In the genomic region with DNA sequence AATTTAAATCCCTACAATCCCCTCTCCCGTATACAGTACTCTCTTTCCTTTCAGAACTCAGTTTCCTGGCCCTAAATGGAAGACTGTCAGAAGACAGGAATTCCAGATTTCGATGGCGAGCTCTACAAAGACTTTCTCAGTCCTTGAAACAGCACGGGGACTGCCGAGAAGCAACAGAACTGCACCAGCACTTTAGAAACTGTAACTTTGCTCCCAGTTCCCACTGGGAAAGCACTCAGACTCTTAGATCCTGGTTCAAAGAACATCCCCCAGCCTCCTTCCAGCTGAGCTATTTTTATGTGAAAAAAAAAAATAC, we compare ENCODE assay signal across 10 cellular contexts. TPM values are rescaled to one million over a fixed set of nuclear protein-coding genes. Genes with fewer than 3 reads are reported as not detected.
DNase-seq lines count a peak whose midpoint lies in the region; TF ChIP-seq lines count a peak whose summit lies in the region.
"Had no signal": no experiment of that assay in that cellular context is flagged by ENCODE, and none has a peak within 500 bp of the region (broad histone marks: within the 10 kb centered on the region; RNA-seq: fewer than 3 reads in every experiment).

No MANE protein-coding gene starts in this region.

- H3K36me3 ChIP-seq in mesenchymal stem cell (ENCODE audit: control insufficient read depth in 1 of 2, insufficient read depth in 2 of 2, low read depth in 1 of 2, low read length in 2 of 2), result peaks cover 6 to 25% of the 10 kb centered on the region in 2 experiments
- no peaks in the 10 kb centered on the region for H3K36me3 ChIP-seq in tibial nerve
- H3K36me3 ChIP-seq in HAP-1 (replicated peaks), result no peaks in the 10 kb centered on the region

- H3K14ac ChIP-seq in mesenchymal stem cell (ENCODE audit: low read length in 2 of 2), result peak overlapping the region in 1 of 2 experiments; percentile 70

- H3K4me3 Mint-ChIP-seq in activated T-cell treated with anti-CD3 and anti-CD28 coated beads, Interleukin-2, amount 50 U/mL, for 24 hours, result peak overlapping the region; percentile 88

- peaks cover 60% of the 10 kb centered on the region for H3K4me1 Mint-ChIP-seq in activated T-cell treated with anti-CD3 and anti-CD28 coated beads, Interleukin-2, amount 50 U/mL, for 24 hours (ENCODE audit: low read depth)

- no peaks in the 10 kb centered on the region for H3K27me3 Mint-ChIP-seq in activated T-cell treated with anti-CD3 and anti-CD28 coated beads, Interleukin-2, amount 50 U/mL, for 24 hours

- H3K79me1 ChIP-seq in mesenchymal stem cell (replicated peaks; ENCODE audit: low read length, poor library complexity, severe bottlenecking), result no peaks in the 10 kb centered on the region

- peak overlapping the region; percentile 71 for H2BK5ac ChIP-seq in mesenchymal stem cell (ENCODE audit: low read depth, low read length, poor library complexity, severe bottlenecking)

- H3K4me3 ChIP-seq in mesenchymal stem cell (ENCODE audit: insufficient read depth in 1 of 2, low read depth in 1 of 2, low read length in 2 of 2), result peak overlapping the region in 1 of 2 experiments; percentile 97
- peak overlapping the region; percentile 75 to 94 (median 89) for H3K4me3 ChIP-seq in tibial nerve
- H3K4me3 ChIP-seq in HAP-1, result no peak overlapping the region

- 52% methylated on average over 5 of the region's 5 CpGs for WGBS in mesenchymal stem cell
- WGBS in tibial nerve, 2 donors, result 4 to 7% methylated on average over 5 of the region's 5 CpGs

- peak overlapping the region; percentile 94 for H3K27ac Mint-ChIP-seq in activated T-cell treated with anti-CD3 and anti-CD28 coated beads, Interleukin-2, amount 50 U/mL, for 24 hours

- in situ Hi-C loops in HAP-1 (cut with MboI; ENCODE audit: low sequenced_read_pairs), result no loop called here

- H2BK120ac ChIP-seq in mesenchymal stem cell (ENCODE audit: low read depth, low read length), result no peak overlapping the region

- H3K18ac ChIP-seq in mesenchymal stem cell (ENCODE audit: low read depth in 1 of 2, low read length in 2 of 2), result peak overlapping the region in 1 of 2 experiments; percentile 4

- peak overlapping the region; percentile 57 for H2AK5ac ChIP-seq in mesenchymal stem cell (ENCODE audit: low read length, severe bottlenecking)

- H2BK15ac ChIP-seq in mesenchymal stem cell (ENCODE audit: low read depth, poor library complexity, severe bottlenecking), result no peak overlapping the region

- H3K27ac ChIP-seq in caudate nucleus (ENCODE audit: low read depth, low read length), result peak overlapping the region; percentile 58
- H3K27ac ChIP-seq in mesenchymal stem cell (ENCODE audit: low read length, poor library complexity, severe bottlenecking), result peak overlapping the region; percentile 84
- peak overlapping the region; percentile 83 to 98 (median 96) for H3K27ac ChIP-seq in tibial nerve

- no peak overlapping the region for H4K8ac ChIP-seq in mesenchymal stem cell (ENCODE audit: low read length)

- no peak for TF ChIP-seq CTCF in tibial nerve (IDR thresholded peaks at IDR 0.05)

- H3K27me3 ChIP-seq in mesenchymal stem cell (ENCODE audit: control insufficient read depth in 1 of 2, insufficient read depth in 1 of 2, low read length in 2 of 2), result no peaks in the 10 kb centered on the region
- no peaks in the 10 kb centered on the region for H3K27me3 ChIP-seq in tibial nerve
- no peaks in the 10 kb centered on the region for H3K27me3 ChIP-seq in HAP-1 (ENCODE audit: low read depth)

- H3K4me1 ChIP-seq in mesenchymal stem cell (ENCODE audit: control insufficient read depth, insufficient read depth, low read depth, low read length) (peaks cover 23% of the 10 kb centered on the region), tibial nerve (peaks cover 0 to 69% (median 53%) of the 10 kb centered on the region in 4 donors), HAP-1 (peaks cover 10% of the 10 kb centered on the region)

- peak overlapping the region in 1 of 2 experiments; percentile 1 for H3K4ac ChIP-seq in mesenchymal stem cell (ENCODE audit: low read depth in 1 of 2, low read length in 2 of 2)

- peak overlapping the region; percentile 88 for H3K4me2 ChIP-seq in mesenchymal stem cell (ENCODE audit: low read length, poor library complexity, severe bottlenecking)

- H3K9ac ChIP-seq in mesenchymal stem cell (ENCODE audit: low read length), result peak overlapping the region; percentile 91

- H3K9me3 Mint-ChIP-seq in activated T-cell treated with anti-CD3 and anti-CD28 coated beads, Interleukin-2, amount 50 U/mL, for 24 hours, result no peaks in the 10 kb centered on the region
- H3K9me3 Mint-ChIP-seq: naive B cell had no signal

- no peak overlapping the region for H4K91ac ChIP-seq in mesenchymal stem cell (ENCODE audit: low read length)

- no peak overlapping the region for H2AFZ ChIP-seq in mesenchymal stem cell (ENCODE audit: low read depth, low read length)

- H2BK12ac ChIP-seq in mesenchymal stem cell (ENCODE audit: low read length in 2 of 2), result no peak overlapping the region

- no peak overlapping the region for H3K23ac ChIP-seq in mesenchymal stem cell (ENCODE audit: low read length in 2 of 2)

- TF ChIP-seq POLR2A in tibial nerve (IDR thresholded peaks at IDR 0.05), result no peak

- TF ChIP-seq EP300 in tibial nerve (IDR thresholded peaks at IDR 0.05), result no peak

- H3K9me3 ChIP-seq in mesenchymal stem cell (ENCODE audit: control insufficient read depth, low read length), result no peaks in the 10 kb centered on the region
- H3K9me3 ChIP-seq in tibial nerve, result no peaks in the 10 kb centered on the region
- H3K9me3 ChIP-seq in HAP-1, result no peaks in the 10 kb centered on the region

- DNase-seq in activated T-cell treated with anti-CD3 and anti-CD28 coated beads, Interleukin-2, amount 50 U/mL, for 24 hours, result no peak
- DNase-seq in activated T-cell treated with anti-CD3 and anti-CD28 coated beads, Interleukin-2, amount 50 U/mL, for 48 hours, result no peak
- DNase-seq in caudate nucleus (lab: John Stamatoyannopoulos, UW), result no peak
- DNase-seq in mesenchymal stem cell, result no peak
- no peak for DNase-seq in tibial nerve (ENCODE audit: low spot score in 2 of 2)
- DNase-seq in iPS-NIHi7 (ENCODE audit: extremely low spot score), result no peak
- no peak for DNase-seq in HAP-1 (ENCODE audit: low spot score in 2 of 2)
- no peak for DNase-seq in KG1 (lab: John Stamatoyannopoulos, UW)
- DNase-seq: naive B cell had no signal

- peaks cover 16% of the 10 kb centered on the region for H3K36me3 Mint-ChIP-seq in activated T-cell treated with anti-CD3 and anti-CD28 coated beads, Interleukin-2, amount 50 U/mL, for 24 hours (ENCODE audit: low read depth)
- H3K36me3 Mint-ChIP-seq: naive B cell had no signal

RNA-seq across cellular contexts. Expression of a gene that starts 1.8 kb away (rescaled TPM):
- 90.4 TPM for polyA plus RNA-seq in mesenchymal stem cell (2013, experiment 1 of 2)
- polyA plus RNA-seq in mesenchymal stem cell (2013, experiment 2 of 2), result 88.1 TPM
- total RNA-seq in tibial nerve, result 100 to 1,000 TPM; 217 to 428 (median 330) TPM

RNA-seq across cellular contexts. Expression of a gene that starts 28.0 kb away (rescaled TPM):
- not detected for polyA plus RNA-seq in mesenchymal stem cell (2013, experiment 1 of 2)
- not detected for polyA plus RNA-seq in mesenchymal stem cell (2013, experiment 2 of 2)
- total RNA-seq in tibial nerve, result under 1 TPM; under 0.01 TPM
- total RNA-seq: LHCN-M2 had no signal

RNA-seq across cellular contexts. Expression of a gene that starts 29.4 kb away (rescaled TPM):
- polyA plus RNA-seq in mesenchymal stem cell (2013, experiment 1 of 2), result not detected
- polyA plus RNA-seq in mesenchymal stem cell (2013, experiment 2 of 2), result not detected
- under 1 TPM in 3 of 4 donors, not detected in 1; under 0.01 TPM for total RNA-seq in tibial nerve
- total RNA-seq: LHCN-M2 had no signal

RNA-seq across cellular contexts. Expression of a gene that starts 38.4 kb away (rescaled TPM):
- 0.99 TPM for polyA plus RNA-seq in mesenchymal stem cell (2013, experiment 1 of 2)
- 0.85 TPM for polyA plus RNA-seq in mesenchymal stem cell (2013, experiment 2 of 2)
- 1 to 10 TPM in 3 of 4 donors, under 1 TPM in 1; 0.87 to 5.7 (median 1.9) TPM for total RNA-seq in tibial nerve
